24 cellular contexts compared by ENCODE assay signal in genomic region chr5:173981362-173981761, GRCh38. TPM values are rescaled to one million over a fixed set of nuclear protein-coding genes. Genes with fewer than 3 reads are reported as not detected.
DNase-seq lines count a peak whose midpoint lies in the region; ATAC-seq and TF ChIP-seq lines count a peak whose summit lies in the region.
"Had no signal": no experiment of that assay in that cellular context is flagged by ENCODE, and none has a peak within 500 bp of the region (broad histone marks: within the 10 kb centered on the region; RNA-seq: fewer than 3 reads in every experiment).

No MANE protein-coding gene starts in this region.

- H3K9me3 ChIP-seq in NT2/D1 (ENCODE audit: insufficient read depth, low read length): peaks cover 5% of the 10 kb centered on the region; the same call in 1 of the 2 replicates
- peaks cover 8% of the 10 kb centered on the region for H3K9me3 ChIP-seq in endodermal cell (ENCODE audit: control insufficient read depth, low read length)

- H3K36me3 Mint-ChIP-seq in activated CD4-positive, alpha-beta T cell treated with anti-CD3 and anti-CD28 coated beads, Interleukin-2, amount 10 ng/mL, durations not matched to agents 24 days and 14 days (ENCODE audit: low read depth): no peaks in the 10 kb centered on the region
- H3K36me3 Mint-ChIP-seq in activated CD4-positive, alpha-beta T cell treated with anti-CD3 and anti-CD28 coated beads for 36 hours (ENCODE audit: low read depth): no peaks in the 10 kb centered on the region
- H3K36me3 Mint-ChIP-seq in endodermal cell (ENCODE audit: low read depth): no peaks in the 10 kb centered on the region
- H3K36me3 Mint-ChIP-seq: CD8-positive, alpha-beta memory T cell had no signal

- no peaks in the 10 kb centered on the region for H3K4me1 Mint-ChIP-seq in activated CD4-positive, alpha-beta T cell treated with anti-CD3 and anti-CD28 coated beads, Interleukin-2, amount 10 ng/mL, durations not matched to agents 24 days and 14 days
- H3K4me1 Mint-ChIP-seq in activated CD4-positive, alpha-beta T cell treated with anti-CD3 and anti-CD28 coated beads for 36 hours: no peaks in the 10 kb centered on the region
- peaks cover 9% of the 10 kb centered on the region for H3K4me1 Mint-ChIP-seq in endodermal cell
- H3K4me1 Mint-ChIP-seq: CD8-positive, alpha-beta memory T cell; IgD-negative memory B cell had no signal

- no peak for TF ChIP-seq CTCF in endodermal cell (conservative IDR thresholded peaks at IDR 0.05)

- peak; percentile 31 for DNase-seq in activated CD4-positive, alpha-beta T cell treated with anti-CD3 and anti-CD28 coated beads, Interleukin-2, amount 10 ng/mL, durations not matched to agents 24 days and 14 days
- DNase-seq in activated CD4-positive, alpha-beta T cell treated with anti-CD3 and anti-CD28 coated beads for 36 hours: no peak
- DNase-seq in NT2/D1 (ENCODE audit: low read depth, low spot score) (no peak), endodermal cell (no peak), mesenteric fat pad (ENCODE audit: low spot score) (no peak), posterior cingulate gyrus (no peak), NCI-H526 (lab: John Stamatoyannopoulos, UW) (no peak)
- DNase-seq: CD8-positive, alpha-beta memory T cell; MM.1S; NCI-H1092; NCI-H1694; NCI-H2081; NCI-H446 treated with DMSO at 0.1 percent for 48 hours; NCI-H774; SHP77; SW 1271; T-helper 17 cell had no signal

- H3K4me1 ChIP-seq in NT2/D1 (ENCODE audit: insufficient read depth, insufficient read length) (peaks cover 5% of the 10 kb centered on the region), endodermal cell (ENCODE audit: control insufficient read depth, insufficient read depth, low read length) (peaks cover 7% of the 10 kb centered on the region)

- 63 to 82% methylated on average over 3 to 5 of the region's 5 CpGs for whole genome bisulfite sequencing in endodermal cell (ENCODE audit: insufficient coverage in 1 of 2, insufficient read length in 1 of 2), 2 experiments

- peak overlapping the region; percentile 27 for H3K9ac ChIP-seq in NT2/D1 (ENCODE audit: insufficient read length, low read depth)
- no peak overlapping the region for H3K9ac ChIP-seq in endodermal cell (ENCODE audit: extremely low read depth, low read length, poor library complexity, severe bottlenecking)
- H3K9ac ChIP-seq: GM23248 had no signal

- H3K27ac Mint-ChIP-seq in activated CD4-positive, alpha-beta T cell treated with anti-CD3 and anti-CD28 coated beads, Interleukin-2, amount 10 ng/mL, durations not matched to agents 24 days and 14 days: no peak overlapping the region
- H3K27ac Mint-ChIP-seq in activated CD4-positive, alpha-beta T cell treated with anti-CD3 and anti-CD28 coated beads for 36 hours: no peak overlapping the region
- peak overlapping the region; percentile 79 for H3K27ac Mint-ChIP-seq in endodermal cell
- H3K27ac Mint-ChIP-seq: CD8-positive, alpha-beta memory T cell; T-helper 17 cell had no signal

- H3K4me3 ChIP-seq in NT2/D1 (ENCODE audit: insufficient read length, low read depth) (no peak overlapping the region), endodermal cell (ENCODE audit: low read length) (peak overlapping the region; percentile 9)
- H3K4me3 ChIP-seq: GM23248 had no signal

- no peak overlapping the region for H3K4me3 Mint-ChIP-seq in activated CD4-positive, alpha-beta T cell treated with anti-CD3 and anti-CD28 coated beads, Interleukin-2, amount 10 ng/mL, durations not matched to agents 24 days and 14 days
- no peak overlapping the region for H3K4me3 Mint-ChIP-seq in activated CD4-positive, alpha-beta T cell treated with anti-CD3 and anti-CD28 coated beads for 36 hours
- H3K4me3 Mint-ChIP-seq in endodermal cell: no peak overlapping the region
- H3K4me3 Mint-ChIP-seq: CD8-positive, alpha-beta memory T cell; IgD-negative memory B cell; T-helper 17 cell had no signal

- no peaks in the 10 kb centered on the region for H3K9me3 Mint-ChIP-seq in activated CD4-positive, alpha-beta T cell treated with anti-CD3 and anti-CD28 coated beads, Interleukin-2, amount 10 ng/mL, durations not matched to agents 24 days and 14 days
- H3K9me3 Mint-ChIP-seq in activated CD4-positive, alpha-beta T cell treated with anti-CD3 and anti-CD28 coated beads for 36 hours (ENCODE audit: low read depth): no peaks in the 10 kb centered on the region
- H3K9me3 Mint-ChIP-seq in endodermal cell: peaks cover 11% of the 10 kb centered on the region

- no peaks in the 10 kb centered on the region for H3K36me3 ChIP-seq in NT2/D1 (ENCODE audit: insufficient read depth, insufficient read length, low read length)
- H3K36me3 ChIP-seq in endodermal cell (ENCODE audit: control insufficient read depth, insufficient read depth, low read length): no peaks in the 10 kb centered on the region

- CTCF ChIA-PET in activated CD4-positive, alpha-beta T cell treated with anti-CD3 and anti-CD28 coated beads for 36 hours (lab: Charles Lee): no interaction called here

- POLR2A ChIA-PET in activated CD4-positive, alpha-beta T cell treated with anti-CD3 and anti-CD28 coated beads for 36 hours (lab: Charles Lee): no interaction called here

- no peak overlapping the region for H3K27ac ChIP-seq in endodermal cell (ENCODE audit: low read depth, low read length)
- H3K27ac ChIP-seq: C4-2B, GM23248 had no signal

- no peaks in the 10 kb centered on the region for H3K27me3 ChIP-seq in NT2/D1 (ENCODE audit: insufficient read depth, insufficient read length)
- H3K27me3 ChIP-seq in endodermal cell (ENCODE audit: control insufficient read depth, insufficient read depth, low read length, poor library complexity, severe bottlenecking): no peaks in the 10 kb centered on the region

- H3K27me3 Mint-ChIP-seq in activated CD4-positive, alpha-beta T cell treated with anti-CD3 and anti-CD28 coated beads, Interleukin-2, amount 10 ng/mL, durations not matched to agents 24 days and 14 days: peaks cover 35% of the 10 kb centered on the region
- peaks cover 27% of the 10 kb centered on the region for H3K27me3 Mint-ChIP-seq in activated CD4-positive, alpha-beta T cell treated with anti-CD3 and anti-CD28 coated beads for 36 hours
- H3K27me3 Mint-ChIP-seq in endodermal cell (ENCODE audit: insufficient read depth): no peaks in the 10 kb centered on the region

- ATAC-seq in activated CD4-positive, alpha-beta T cell treated with anti-CD3 and anti-CD28 coated beads for 36 hours: no peak
- ATAC-seq: HCT116, T-helper 17 cell had no signal

- intact Hi-C loops in activated CD4-positive, alpha-beta T cell treated with anti-CD3 and anti-CD28 coated beads, Interleukin-2, amount 10 ng/mL, durations not matched to agents 24 days and 14 days (cut with micrococcal nuclease): no loop called here
- intact Hi-C loops in activated CD4-positive, alpha-beta T cell treated with anti-CD3 and anti-CD28 coated beads for 36 hours (cut with DNase I, micrococcal nuclease): no loop called here
- intact Hi-C loops in posterior cingulate gyrus (cut with DNase I): no loop called here

RNA-seq across cellular contexts. Expression of gene C5orf47, which starts 7.6 kb away (rescaled TPM):
- total RNA-seq in activated CD4-positive, alpha-beta T cell treated with anti-CD3 and anti-CD28 coated beads, Interleukin-2, amount 10 ng/mL, durations not matched to agents 24 days and 14 days: not detected in 2 replicates
- not detected for total RNA-seq in activated CD4-positive, alpha-beta T cell treated with anti-CD3 and anti-CD28 coated beads for 36 hours
- total RNA-seq in endodermal cell: not detected
- not detected for polyA plus RNA-seq in endodermal cell (2013, experiment 1 of 2)
- not detected for polyA plus RNA-seq in endodermal cell (2013, experiment 2 of 2)
- not detected for total RNA-seq in mesenteric fat pad
- total RNA-seq: CD8-positive, alpha-beta memory T cell; Daoy; GM23248; LHCN-M2; RPMI7951 had no signal
- polyA plus RNA-seq: CD8-positive, alpha-beta memory T cell; GM23248; IgD-negative memory B cell had no signal
